Comparison of ENCODE assay signal across 16 cellular contexts in the genomic region with DNA sequence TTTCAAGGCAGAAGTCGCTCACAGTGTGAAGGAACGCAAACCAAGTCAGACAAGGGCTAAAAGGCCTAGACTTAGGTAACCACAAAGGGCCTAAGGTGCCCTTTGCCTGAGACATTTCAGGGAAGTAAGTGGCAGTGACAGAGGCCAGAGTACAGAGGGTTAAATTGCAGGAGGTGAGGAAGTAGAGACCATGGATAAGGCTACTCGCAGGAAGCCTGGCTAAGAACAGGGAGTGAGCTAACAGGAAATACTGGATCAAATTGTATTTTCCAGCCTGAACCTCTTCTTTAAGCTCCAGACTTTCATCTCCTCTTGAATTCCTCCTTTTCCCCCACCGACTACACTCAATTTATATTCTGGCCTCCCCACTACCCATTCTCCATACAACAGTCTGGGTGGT.
"Had no signal": no experiment of that assay in that cellular context is flagged by ENCODE, and none has a peak within 500 bp of the region (broad histone marks: within the 10 kb centered on the region; RNA-seq: fewer than 3 reads in every experiment).

No MANE protein-coding gene starts in this region.

- H3K36me3 Mint-ChIP-seq: activated CD4-positive, alpha-beta memory T cell treated with anti-CD3 and anti-CD28 coated beads for 36 hours; activated CD8-positive, alpha-beta memory T cell treated with anti-CD3 and anti-CD28 coated beads, Interleukin-2, amount 10 ng/mL, durations not matched to agents 7 days and 5 days; mesothelial cell of epicardium; stimulated activated effector memory CD8-positive, alpha-beta T cell treated with anti-CD3 and anti-CD28 coated beads, Interleukin-12 subunit alpha, Interleukin-12 subunit beta, amount 100 ng/mL, for 72 hours had no signal

- H3K27me3 ChIP-seq: adrenal gland, cardiac muscle cell, tibial artery had no signal

- H3K4me3 Mint-ChIP-seq: activated CD4-positive, alpha-beta memory T cell treated with anti-CD3 and anti-CD28 coated beads for 36 hours; activated CD4-positive, alpha-beta T cell treated with anti-CD3 and anti-CD28 coated beads for 36 hours; activated CD8-positive, alpha-beta memory T cell treated with anti-CD3 and anti-CD28 coated beads, Interleukin-2, amount 10 ng/mL, durations not matched to agents 7 days and 5 days; activated naive CD4-positive, alpha-beta T cell treated with anti-CD3 and anti-CD28 coated beads, Interleukin-2, amount 50 U/mL, for 24 hours; mesothelial cell of epicardium; stimulated activated effector memory CD8-positive, alpha-beta T cell treated with anti-CD3 and anti-CD28 coated beads, Interleukin-12 subunit alpha, Interleukin-12 subunit beta, amount 100 ng/mL, for 72 hours; T-helper 1 cell treated with Interleukin-12 subunit alpha and Interleukin-12 subunit beta and Interleukin-4 antibody, amounts not matched to agents 30 μg/mL and 1 μg/mL, for 36 hours had no signal

- H3K27ac ChIP-seq: cardiac muscle cell, tibial artery had no signal

- H3K4me1 Mint-ChIP-seq: activated CD8-positive, alpha-beta memory T cell treated with anti-CD3 and anti-CD28 coated beads, Interleukin-2, amount 10 ng/mL, durations not matched to agents 7 days and 5 days; activated naive CD4-positive, alpha-beta T cell treated with anti-CD3 and anti-CD28 coated beads, Interleukin-2, amount 50 U/mL, for 24 hours; stimulated activated effector memory CD8-positive, alpha-beta T cell treated with anti-CD3 and anti-CD28 coated beads, Interleukin-12 subunit alpha, Interleukin-12 subunit beta, amount 100 ng/mL, for 72 hours had no signal

- H3K27me3 Mint-ChIP-seq: activated CD4-positive, alpha-beta memory T cell treated with anti-CD3 and anti-CD28 coated beads for 36 hours; activated CD4-positive, alpha-beta T cell treated with anti-CD3 and anti-CD28 coated beads for 36 hours; activated CD8-positive, alpha-beta memory T cell treated with anti-CD3 and anti-CD28 coated beads, Interleukin-2, amount 10 ng/mL, durations not matched to agents 7 days and 5 days; activated naive CD4-positive, alpha-beta T cell treated with anti-CD3 and anti-CD28 coated beads, Interleukin-2, amount 50 U/mL, for 24 hours had no signal

- H3K4me3 ChIP-seq: adrenal gland, cardiac muscle cell, coronary artery, tibial artery had no signal

- ATAC-seq: activated CD4-positive, alpha-beta T cell treated with anti-CD3 and anti-CD28 coated beads for 36 hours; activated CD8-positive, alpha-beta memory T cell treated with anti-CD3 and anti-CD28 coated beads, Interleukin-2, amount 10 ng/mL, durations not matched to agents 7 days and 5 days; stimulated activated effector memory CD8-positive, alpha-beta T cell treated with anti-CD3 and anti-CD28 coated beads, Interleukin-12 subunit alpha, Interleukin-12 subunit beta, amount 100 ng/mL, for 72 hours had no signal

- DNase-seq: activated CD4-positive, alpha-beta memory T cell treated with anti-CD3 and anti-CD28 coated beads for 36 hours; activated CD4-positive, alpha-beta T cell treated with anti-CD3 and anti-CD28 coated beads for 36 hours; activated CD8-positive, alpha-beta memory T cell treated with anti-CD3 and anti-CD28 coated beads, Interleukin-2, amount 10 ng/mL, durations not matched to agents 7 days and 5 days; activated effector memory CD4-positive, alpha-beta T cell treated with anti-CD3 and anti-CD28 coated beads, Interleukin-2, amount 50 U/mL, for 16 hours; activated T-cell treated with anti-CD3 and anti-CD28 coated beads, Interleukin-2, amount 50 U/mL, for 1 hour; adrenal gland; effector CD4-positive, alpha-beta T cell; foreskin melanocyte; islet precursor cell; tibial artery had no signal

- H3K9me3 ChIP-seq: adrenal gland, tibial artery had no signal

- H3K36me3 ChIP-seq: adrenal gland, cardiac muscle cell, tibial artery had no signal

- H3K9me3 Mint-ChIP-seq: activated CD4-positive, alpha-beta memory T cell treated with anti-CD3 and anti-CD28 coated beads for 36 hours; activated naive CD4-positive, alpha-beta T cell treated with anti-CD3 and anti-CD28 coated beads, Interleukin-2, amount 50 U/mL, for 24 hours; mesothelial cell of epicardium; stimulated activated effector memory CD8-positive, alpha-beta T cell treated with anti-CD3 and anti-CD28 coated beads, Interleukin-12 subunit alpha, Interleukin-12 subunit beta, amount 100 ng/mL, for 72 hours; T-helper 1 cell treated with Interleukin-12 subunit alpha and Interleukin-12 subunit beta and Interleukin-4 antibody, amounts not matched to agents 30 μg/mL and 1 μg/mL, for 36 hours had no signal
